In the genomic region with DNA sequence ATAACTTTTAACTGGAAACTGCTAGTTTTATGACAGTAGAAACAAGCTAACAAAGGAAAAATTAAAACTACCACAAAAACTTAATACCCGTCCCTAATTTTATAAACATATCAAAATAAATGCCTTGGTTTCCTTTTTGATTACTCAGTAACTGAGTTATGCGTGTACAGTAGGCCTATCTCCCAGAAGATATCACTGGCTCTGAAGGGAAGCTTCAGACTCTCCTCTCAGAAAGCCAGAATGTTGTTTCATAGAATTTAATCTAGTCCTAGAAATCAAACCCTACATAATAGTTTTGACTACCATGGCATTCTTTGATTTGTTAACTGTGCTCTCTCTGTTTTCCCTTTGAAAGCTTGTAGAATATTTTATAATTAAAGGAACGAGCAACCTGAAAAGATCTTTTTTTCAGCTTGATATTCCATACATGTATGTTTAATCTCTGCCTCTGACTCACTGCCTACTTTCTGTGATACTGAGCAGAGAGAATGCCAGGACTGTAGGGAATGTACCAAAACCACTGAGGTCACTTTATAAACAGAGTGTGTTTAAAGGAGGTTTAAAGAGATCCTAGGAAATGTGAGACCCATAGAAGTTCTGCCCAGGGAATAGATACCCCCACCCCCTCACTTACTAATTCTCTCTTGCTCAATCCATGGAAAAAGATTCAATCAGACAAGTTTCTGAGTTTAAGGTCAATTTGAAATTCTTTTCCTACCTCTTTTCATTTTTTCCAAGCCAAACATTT, we compare ENCODE assay signal across 9 cellular contexts.
DNase-seq lines count a peak whose midpoint lies in the region; ATAC-seq and TF ChIP-seq lines count a peak whose summit lies in the region.
"Had no signal": no experiment of that assay in that cellular context is flagged by ENCODE, and none has a peak within 500 bp of the region (broad histone marks: within the 10 kb centered on the region; RNA-seq: fewer than 3 reads in every experiment).

No MANE protein-coding gene starts in this region.

- peak overlapping the region; percentile 20 for H3K4me3 Mint-ChIP-seq in chondrocyte (ENCODE audit: unreplicated experiment)
- H3K4me3 Mint-ChIP-seq: activated T-helper 1 cell treated with anti-CD3 and anti-CD28 coated beads, Interleukin-12 subunit alpha, Interleukin-12 subunit beta, Interleukin-2, Interleukin-4 antibody, amounts not matched to agents 30 ng/mL and 10 ng/mL and 1 ng/mL, durations not matched to agents 14 hours and 24 hours and 36 hours had no signal

- H3K9me3 ChIP-seq in tibial artery (no peaks in the 10 kb centered on the region), HAP-1 (no peaks in the 10 kb centered on the region; the same call in 1 of the 2 replicates), prostate gland (no peaks in the 10 kb centered on the region)

- H3K27ac ChIP-seq in tibial artery, result peak overlapping the region; percentile 58 to 60
- no peak overlapping the region for H3K27ac ChIP-seq in prostate gland

- TF ChIP-seq CTCF in chondrocyte (IDR thresholded peaks at IDR 0.05), result no peak
- no peak for TF ChIP-seq CTCF in tibial artery (IDR thresholded peaks at IDR 0.05)
- no peak for TF ChIP-seq CTCF in prostate gland (IDR thresholded peaks at IDR 0.05)

- H3K36me3 ChIP-seq in tibial artery (no peaks in the 10 kb centered on the region), HAP-1 (replicated peaks) (no peaks in the 10 kb centered on the region), prostate gland (no peaks in the 10 kb centered on the region)

- DNase-seq in HS-5 (ENCODE audit: low read depth), result peak; percentile 94
- no peak for DNase-seq in chondrocyte (ENCODE audit: low spot score)
- peak; percentile 98 for DNase-seq in kidney glomerular epithelial cell (lab: John Stamatoyannopoulos, UW)
- no peak for DNase-seq in tibial artery
- no peak for DNase-seq in HAP-1 (ENCODE audit: low spot score in 2 of 2)
- DNase-seq in prostate gland (ENCODE audit: low spot score), result no peak
- DNase-seq in activated CD8-positive, alpha-beta memory T cell treated with anti-CD3 and anti-CD28 coated beads, Interleukin-2, amount 50 U/mL, for 48 hours, result no peak

- in situ Hi-C loops in HAP-1 (cut with MboI; ENCODE audit: low sequenced_read_pairs), result no loop called here

- no peaks in the 10 kb centered on the region for H3K27me3 Mint-ChIP-seq in chondrocyte (ENCODE audit: low read depth)

- H3K36me3 Mint-ChIP-seq in chondrocyte (ENCODE audit: low read depth), result peaks cover 4% of the 10 kb centered on the region

- peaks cover 73% of the 10 kb centered on the region for H3K4me1 Mint-ChIP-seq in chondrocyte (ENCODE audit: low read depth)

- H3K27me3 ChIP-seq in tibial artery (no peaks in the 10 kb centered on the region), HAP-1 (ENCODE audit: low read depth) (no peaks in the 10 kb centered on the region), prostate gland (replicated peaks; ENCODE audit: insufficient read depth) (no peaks in the 10 kb centered on the region)

- peak overlapping the region; percentile 96 for H3K27ac Mint-ChIP-seq in chondrocyte (ENCODE audit: unreplicated experiment)
- H3K27ac Mint-ChIP-seq: activated T-helper 1 cell treated with anti-CD3 and anti-CD28 coated beads, Interleukin-12 subunit alpha, Interleukin-12 subunit beta, Interleukin-2, Interleukin-4 antibody, amounts not matched to agents 30 ng/mL and 10 ng/mL and 1 ng/mL, durations not matched to agents 14 hours and 24 hours and 36 hours had no signal

- 34% methylated on average over 3 of the region's 3 CpGs for whole genome bisulfite sequencing in prostate gland

- H3K4me3 ChIP-seq in tibial artery (no peak overlapping the region), HAP-1 (no peak overlapping the region), prostate gland (no peak overlapping the region)

- ATAC-seq in GM18498 (IDR thresholded peaks at IDR 0.05; ENCODE audit: unreplicated experiment), result no peak

- H3K4me1 ChIP-seq in tibial artery (peaks cover 0 to 53% (median 15%) of the 10 kb centered on the region in 4 donors), HAP-1 (peaks cover 37% of the 10 kb centered on the region), prostate gland (replicated peaks) (no peaks in the 10 kb centered on the region)

- no peak for TF ChIP-seq POLR2A in prostate gland (IDR thresholded peaks at IDR 0.05)

- intact Hi-C loops in tibial artery (cut with DNase I; ENCODE audit: low total_unique reads) (no loop called here), prostate gland (cut with DNase I) (no loop called here)

- H3K9me3 Mint-ChIP-seq in chondrocyte (ENCODE audit: low read depth), result no peaks in the 10 kb centered on the region
- H3K9me3 Mint-ChIP-seq: activated T-helper 1 cell treated with anti-CD3 and anti-CD28 coated beads, Interleukin-12 subunit alpha, Interleukin-12 subunit beta, Interleukin-2, Interleukin-4 antibody, amounts not matched to agents 30 ng/mL and 10 ng/mL and 1 ng/mL, durations not matched to agents 14 hours and 24 hours and 36 hours had no signal

Comparison
In these comparisons a context has a peak if more than half of its experiments do, and no peak if none do; other contexts are left out.
1. DNase-seq: peak in HS-5 (single experiment) and kidney glomerular epithelial cell (single experiment); none in chondrocyte (single experiment), tibial artery (0 of 2), HAP-1 (0 of 2), prostate gland (single experiment) and activated CD8-positive, alpha-beta memory T cell treated with anti-CD3 and anti-CD28 coated beads, Interleukin-2, amount 50 U/mL, for 48 hours (single experiment).
2. H3K27ac ChIP-seq: peak in tibial artery (2 of 2); none in prostate gland (0 of 2).